ENCODE assay signal across 10 cellular contexts in the genomic region with DNA sequence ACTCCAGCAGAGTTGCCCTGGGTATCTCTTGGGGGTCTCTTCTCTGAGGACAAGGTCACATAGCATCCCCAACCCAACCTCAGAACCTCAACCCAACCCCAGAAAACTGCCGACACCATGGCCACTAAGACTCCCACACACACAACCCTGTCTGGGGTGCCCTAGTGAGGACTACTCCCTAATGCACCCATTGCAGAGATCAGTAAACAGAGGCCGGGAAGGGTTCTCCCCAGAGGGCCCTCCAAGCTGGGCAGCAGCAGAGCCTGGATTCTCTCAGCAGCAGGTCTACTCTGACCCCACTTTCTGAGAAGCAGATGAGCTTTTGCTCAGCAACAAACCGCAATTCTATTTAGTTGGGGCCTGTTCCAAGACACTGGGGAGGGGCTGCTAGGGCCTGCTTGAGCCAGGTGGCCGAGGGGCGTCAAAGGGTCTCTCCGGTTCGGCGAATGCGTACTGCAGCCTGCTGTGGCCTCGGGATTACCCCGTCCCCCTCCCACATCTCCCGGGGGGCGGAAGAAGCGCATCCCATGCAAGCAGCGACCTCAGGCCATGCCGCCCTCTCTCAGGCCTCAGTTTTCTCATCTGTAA. TPM values are rescaled to one million over a fixed set of nuclear protein-coding genes. Genes with fewer than 3 reads are reported as not detected.
DNase-seq lines count a peak whose midpoint lies in the region; ATAC-seq and TF ChIP-seq lines count a peak whose summit lies in the region.
"Had no signal": no experiment of that assay in that cellular context is flagged by ENCODE, and none has a peak within 500 bp of the region (broad histone marks: within the 10 kb centered on the region; RNA-seq: fewer than 3 reads in every experiment).

No MANE protein-coding gene starts in this region.

- no peaks in the 10 kb centered on the region for H3K36me3 ChIP-seq in hepatocyte (replicated peaks; ENCODE audit: insufficient read depth, low read depth)
- H3K36me3 ChIP-seq in skeletal muscle satellite cell (ENCODE audit: insufficient read depth, low read length): no peaks in the 10 kb centered on the region

- peak overlapping the region; percentile 41 for H3K4me3 Mint-ChIP-seq in activated T-cell treated with anti-CD3 and anti-CD28 coated beads, Interleukin-2, amount 50 U/mL, for 24 hours

- H3K9me3 Mint-ChIP-seq in activated T-cell treated with anti-CD3 and anti-CD28 coated beads, Interleukin-2, amount 50 U/mL, for 24 hours: peaks cover 1% of the 10 kb centered on the region

- no peaks in the 10 kb centered on the region for H3K4me1 ChIP-seq in hepatocyte (ENCODE audit: insufficient read depth)
- peaks cover 4% of the 10 kb centered on the region for H3K4me1 ChIP-seq in skeletal muscle satellite cell (ENCODE audit: control insufficient read depth, insufficient read depth, low read length)

- TF ChIP-seq CTCF in RWPE1 (conservative IDR thresholded peaks at IDR 0.05; ENCODE audit: low read depth): no peak
- no peak for TF ChIP-seq CTCF in hepatocyte (IDR thresholded peaks at IDR 0.05; ENCODE audit: poor library complexity)

- no peak overlapping the region for H3K27ac Mint-ChIP-seq in activated T-cell treated with anti-CD3 and anti-CD28 coated beads, Interleukin-2, amount 50 U/mL, for 24 hours

- peak overlapping the region; percentile 74 for H2AFZ ChIP-seq in hepatocyte

- peaks cover 9% of the 10 kb centered on the region for H3K4me1 Mint-ChIP-seq in activated T-cell treated with anti-CD3 and anti-CD28 coated beads, Interleukin-2, amount 50 U/mL, for 24 hours (ENCODE audit: low read depth)

- H3K4me3 ChIP-seq in hepatocyte (peak overlapping the region; percentile 84), skeletal muscle satellite cell (ENCODE audit: low read length) (peak overlapping the region; percentile 73)

- no peaks in the 10 kb centered on the region for H3K9me3 ChIP-seq in hepatocyte (ENCODE audit: low read depth)
- no peaks in the 10 kb centered on the region for H3K9me3 ChIP-seq in skeletal muscle satellite cell (replicated peaks; ENCODE audit: low read length)

- H3K27ac ChIP-seq in RWPE1 (0 out of 2 replicates have a peak overlapping the region, but pooled peaks have one; percentile 24), hepatocyte (no peak overlapping the region)

- POLR2A ChIA-PET in RWPE1 (lab: Yijun Ruan, JAX; ENCODE audit: low non-redundant PET): no interaction called here

- H3K79me2 ChIP-seq in hepatocyte: no peaks in the 10 kb centered on the region

- peaks cover 63% of the 10 kb centered on the region for H3K27me3 Mint-ChIP-seq in activated T-cell treated with anti-CD3 and anti-CD28 coated beads, Interleukin-2, amount 50 U/mL, for 24 hours

- no peak overlapping the region for H3K9ac ChIP-seq in skeletal muscle satellite cell (ENCODE audit: low read depth, low read length)

- DNase-seq in activated T-cell treated with anti-CD3 and anti-CD28 coated beads, Interleukin-2, amount 50 U/mL, for 24 hours: no peak
- DNase-seq in activated T-cell treated with anti-CD3 and anti-CD28 coated beads, Interleukin-2, amount 50 U/mL, for 1 hour: no peak
- DNase-seq in RWPE1 (ENCODE audit: low spot score) (no peak), hepatocyte (ENCODE audit: low spot score) (no peak), SIG-M5 (lab: John Stamatoyannopoulos, UW) (no peak)
- DNase-seq: AML-193 had no signal

- WGBS in hepatocyte (ENCODE audit: low lambda C conversion rate, missing lambda C conversion rate): 24% methylated on average over 16 of the region's 16 CpGs

- CTCF ChIA-PET in RWPE1 (lab: Yijun Ruan, JAX): interaction anchor here (0.6 to 1.2 kb wide), 2 partner anchors 168 to 1130 kb away, joined by 3 to 4 read pairs; no protein-coding TSS in a partner anchor

- no peaks in the 10 kb centered on the region for H4K20me1 ChIP-seq in hepatocyte (ENCODE audit: insufficient read depth, poor library complexity, severe bottlenecking)

- peak overlapping the region; percentile 97 for H3K4me2 ChIP-seq in hepatocyte
- H3K4me2 ChIP-seq in skeletal muscle satellite cell (ENCODE audit: low read length): peak overlapping the region; percentile 87

- no peaks in the 10 kb centered on the region for H3K36me3 Mint-ChIP-seq in activated T-cell treated with anti-CD3 and anti-CD28 coated beads, Interleukin-2, amount 50 U/mL, for 24 hours (ENCODE audit: low read depth)

- H3K9me2 ChIP-seq in hepatocyte (replicated peaks; ENCODE audit: insufficient read depth): no peaks in the 10 kb centered on the region

- H3K27me3 ChIP-seq in hepatocyte (peaks cover 4% of the 10 kb centered on the region), skeletal muscle satellite cell (ENCODE audit: control insufficient read depth, insufficient read depth, low read length) (peaks cover 53% of the 10 kb centered on the region)

- no peak for ATAC-seq in HG03571 (IDR thresholded peaks at IDR 0.05; ENCODE audit: unreplicated experiment)
- ATAC-seq in GM19324 (IDR thresholded peaks at IDR 0.05; ENCODE audit: low FRiP score, unreplicated experiment): no peak

RNA-seq across cellular contexts. Expression of gene OGDHL, which starts 0.8 kb away (rescaled TPM):
- 9.5 and 12.9 TPM in 2 replicates for total RNA-seq in hepatocyte
- polyA plus RNA-seq in hepatocyte: 8.0 and 9.3 TPM in 2 replicates
- total RNA-seq in skeletal muscle satellite cell (2012; rRNA removed): 0.22 and 0.25 TPM in 2 replicates
- total RNA-seq: posterior vena cava had no signal
